Comparison of ENCODE assay signal across 15 cellular contexts in genomic region chr3:171620825-171621434, GRCh38.
DNase-seq lines count a peak whose midpoint lies in the region; ATAC-seq, FAIRE-seq and TF ChIP-seq lines count a peak whose summit lies in the region.
"Had no signal": no experiment of that assay in that cellular context is flagged by ENCODE, and none has a peak within 500 bp of the region (broad histone marks: within the 10 kb centered on the region; RNA-seq: fewer than 3 reads in every experiment).

No MANE protein-coding gene starts in this region.

- no peak overlapping the region for H3K4me3 Mint-ChIP-seq in activated naive CD8-positive, alpha-beta T cell treated with anti-CD3 and anti-CD28 coated beads, Interleukin-2, amount 50 U/mL, for 24 hours
- H3K4me3 Mint-ChIP-seq: activated naive CD8-positive, alpha-beta T cell had no signal

- no peak overlapping the region for H3K27ac Mint-ChIP-seq in activated naive CD8-positive, alpha-beta T cell treated with anti-CD3 and anti-CD28 coated beads, Interleukin-2, amount 50 U/mL, for 24 hours
- H3K27ac Mint-ChIP-seq: activated naive CD8-positive, alpha-beta T cell had no signal

- DNase-seq in ACHN, result peak; percentile 73
- DNase-seq in HTR-8/SVneo (ENCODE audit: insufficient read length, low spot score), result peak; percentile 19
- DNase-seq in astrocyte of the hippocampus (ENCODE audit: low read depth, low spot score), result peak; percentile 38
- DNase-seq in kidney epithelial cell (ENCODE audit: low read depth), result peak; percentile 65
- DNase-seq in NCI-H1105 (lab: John Stamatoyannopoulos, UW), result no peak
- DNase-seq in activated naive CD8-positive, alpha-beta T cell treated with anti-CD3 and anti-CD28 coated beads, Interleukin-2, amount 50 U/mL, for 24 hours, result no peak
- DNase-seq: activated CD4-positive, CD25-positive, alpha-beta regulatory T cell; activated CD8-positive, alpha-beta memory T cell treated with anti-CD3 and anti-CD28 coated beads, Interleukin-2, amount 50 U/mL, for 4 hours; Calu3; stimulated activated CD4-positive, alpha-beta T cell treated with anti-CD3 and anti-CD28 coated beads, Interleukin-15, amount 100 ng/mL, for 24 hours had no signal

- in situ Hi-C loops in ACHN (cut with HindIII; ENCODE audit: low pct_ligation_motif_present, low pct_unique_long_range_greater_than_20kb, low sequenced_read_pairs), result no loop called here

- no peak overlapping the region for H3K4me3 ChIP-seq in kidney epithelial cell (ENCODE audit: low read depth, low read length)
- H3K4me3 ChIP-seq: HAP-1, suprapubic skin had no signal

- peaks cover 6% of the 10 kb centered on the region for H3K27me3 Mint-ChIP-seq in activated naive CD8-positive, alpha-beta T cell treated with anti-CD3 and anti-CD28 coated beads, Interleukin-2, amount 50 U/mL, for 24 hours

- H3K9me3 Mint-ChIP-seq in activated naive CD8-positive, alpha-beta T cell treated with anti-CD3 and anti-CD28 coated beads, Interleukin-2, amount 50 U/mL, for 24 hours, result peaks cover 5% of the 10 kb centered on the region

- H3K36me3 Mint-ChIP-seq in activated naive CD8-positive, alpha-beta T cell treated with anti-CD3 and anti-CD28 coated beads, Interleukin-2, amount 50 U/mL, for 24 hours (ENCODE audit: low read depth), result no peaks in the 10 kb centered on the region

- FAIRE-seq in HTR-8/SVneo (lab: Jason Lieb, UNC), result no peak

- ATAC-seq in HG02970 (IDR thresholded peaks at IDR 0.05; ENCODE audit: low FRiP score, unreplicated experiment), result no peak
- ATAC-seq in activated naive CD8-positive, alpha-beta T cell treated with anti-CD3 and anti-CD28 coated beads, Interleukin-2, amount 50 U/mL, for 24 hours, result no peak
- no peak for ATAC-seq in GM18858 (IDR thresholded peaks at IDR 0.05; ENCODE audit: unreplicated experiment)

- H3K27me3 ChIP-seq in kidney epithelial cell (ENCODE audit: control insufficient read depth, insufficient read depth, low read length), result no peaks in the 10 kb centered on the region
- H3K27me3 ChIP-seq: suprapubic skin had no signal

- no peaks in the 10 kb centered on the region for H3K4me1 Mint-ChIP-seq in activated naive CD8-positive, alpha-beta T cell treated with anti-CD3 and anti-CD28 coated beads, Interleukin-2, amount 50 U/mL, for 24 hours

- H3K36me3 ChIP-seq in kidney epithelial cell (ENCODE audit: control insufficient read depth, insufficient read depth, low read length), result no peaks in the 10 kb centered on the region
- H3K36me3 ChIP-seq: HAP-1 had no signal

- TF ChIP-seq CTCF in kidney epithelial cell (IDR thresholded peaks at IDR 0.05; ENCODE audit: insufficient read depth, low read length, poor library complexity, severe bottlenecking), result no peak

Comparison
In these comparisons a context has a peak if more than half of its experiments do, and no peak if none do; other contexts are left out.
1. DNase-seq: peak in ACHN (single experiment), HTR-8/SVneo (single experiment), astrocyte of the hippocampus (single experiment) and kidney epithelial cell (single experiment); none in NCI-H1105 (single experiment) and activated naive CD8-positive, alpha-beta T cell treated with anti-CD3 and anti-CD28 coated beads, Interleukin-2, amount 50 U/mL, for 24 hours (single experiment).